8 cellular contexts compared by ENCODE assay signal in the genomic region with DNA sequence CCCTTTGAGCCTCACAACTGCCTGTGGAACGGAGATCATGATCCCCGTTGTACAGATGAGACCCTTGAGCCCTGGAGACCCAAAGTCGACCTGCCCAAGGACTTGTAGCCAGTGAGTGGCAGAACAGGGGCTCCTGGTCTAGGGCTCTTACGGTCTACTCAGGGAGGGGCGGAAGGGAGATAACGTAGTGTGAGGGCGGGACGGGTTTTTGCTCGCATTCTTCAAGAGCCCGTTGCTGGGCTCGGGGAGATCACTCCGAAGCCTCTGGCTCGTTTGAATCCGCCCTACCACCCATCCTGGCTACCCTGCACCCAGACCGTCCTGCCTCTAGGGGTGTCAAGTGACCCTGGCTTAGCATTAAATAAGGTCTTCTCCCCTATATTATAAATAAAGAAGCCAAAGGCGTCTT. TPM values are rescaled to one million over a fixed set of nuclear protein-coding genes. Genes with fewer than 3 reads are reported as not detected.
DNase-seq lines count a peak whose midpoint lies in the region; ATAC-seq and TF ChIP-seq lines count a peak whose summit lies in the region.

No MANE protein-coding gene starts in this region.

- H3K27ac Mint-ChIP-seq in CD14-positive monocyte = peak overlapping the region; percentile 85 to 95 (median 90)

- no peak for DNase-seq in CD14-positive monocyte (ENCODE audit: low spot score)
- peak; percentile 69 for DNase-seq in HT-29 (ENCODE audit: low spot score)
- DNase-seq in T-helper 1 cell = peak in 4 of 5 donors; percentile 20 to 64 (median 32)
- peak in 14 of 61 donors; percentile 23 to 70 (median 54) for DNase-seq in caudate nucleus (lab: John Stamatoyannopoulos, UW)
- DNase-seq in kidney epithelial cell (ENCODE audit: low read depth) = no peak
- DNase-seq in stimulated activated CD4-positive, alpha-beta T cell treated with anti-CD3 and anti-CD28 coated beads, Interleukin-2, amount 100 ng/mL, for 24 hours = peak; percentile 34 to 36
- no peak for DNase-seq in NCI-H187 treated with DMSO at 0.1 percent for 48 hours (lab: John Stamatoyannopoulos, UW)

- H3K4me1 Mint-ChIP-seq in CD14-positive monocyte = peaks cover 56% of the 10 kb centered on the region

- no peak for TF ChIP-seq CTCF in CD14-positive monocyte (IDR thresholded peaks at IDR 0.05)
- TF ChIP-seq CTCF in kidney epithelial cell (IDR thresholded peaks at IDR 0.05; ENCODE audit: insufficient read depth, low read length, poor library complexity, severe bottlenecking) = peak; percentile 5

- H3K27me3 Mint-ChIP-seq in CD14-positive monocyte (ENCODE audit: low read depth in 3 of 3) = peaks cover 5 to 14% (median 9%) of the 10 kb centered on the region in 3 donors

- peak overlapping the region; percentile 95 for H3K4me3 ChIP-seq in kidney epithelial cell (ENCODE audit: low read depth, low read length)

- peak; percentile 6 for ATAC-seq in GM19328 (IDR thresholded peaks at IDR 0.05; ENCODE audit: unreplicated experiment)

- H3K36me3 ChIP-seq in kidney epithelial cell (ENCODE audit: control insufficient read depth, insufficient read depth, low read length) = no peaks in the 10 kb centered on the region

- peak overlapping the region; percentile 85 for H3K27ac ChIP-seq in caudate nucleus (ENCODE audit: low read depth, low read length)

- H3K36me3 Mint-ChIP-seq in CD14-positive monocyte = peaks cover 8 to 17% of the 10 kb centered on the region in 2 donors

- peaks cover 3% of the 10 kb centered on the region for H3K27me3 ChIP-seq in kidney epithelial cell (ENCODE audit: control insufficient read depth, insufficient read depth, low read length)

- intact Hi-C loops in CD14-positive monocyte (cut with micrococcal nuclease) = loop anchor here (5.0 kb wide), 3 partner anchors 41 to 274 kb away; partner anchors contain the start of genes PEX16 (in 2 of the 2), PHF21A (in 1 of the 2) and SLC35C1 (in 1 of the 2)

- peak overlapping the region; percentile 85 to 86 for H3K4me3 Mint-ChIP-seq in CD14-positive monocyte

- H3K9me3 Mint-ChIP-seq in CD14-positive monocyte = no peaks in the 10 kb centered on the region

RNA-seq across cellular contexts. Expression of gene CRY2, which starts 0.6 kb away (rescaled TPM):
- polyA plus RNA-seq in CD14-positive monocyte = 1 to 10 TPM; 5.1 to 7.2 TPM
- 24.0 and 28.6 TPM in 2 replicates for total RNA-seq in HT-29 (2014; rRNA removed; shearing (Covaris generic))
- 8.5 and 9.1 TPM in 2 replicates for total RNA-seq in kidney epithelial cell

RNA-seq across cellular contexts. Expression of gene MAPK8IP1, which starts 37.5 kb away (rescaled TPM):
- polyA plus RNA-seq in CD14-positive monocyte = not detected
- 2.9 and 4.0 TPM in 2 replicates for total RNA-seq in HT-29 (2014; rRNA removed; shearing (Covaris generic))
- total RNA-seq in kidney epithelial cell = 13.2 and 14.8 TPM in 2 replicates

RNA-seq across cellular contexts. Expression of gene SLC35C1, which starts 43.0 kb away (rescaled TPM):
- 10 to 100 TPM; 12.8 to 14.0 TPM for polyA plus RNA-seq in CD14-positive monocyte
- total RNA-seq in HT-29 (2014; rRNA removed; shearing (Covaris generic)) = 28.3 and 37.2 TPM in 2 replicates
- 19.8 and 25.4 TPM in 2 replicates for total RNA-seq in kidney epithelial cell

RNA-seq across cellular contexts. Expression of gene FREY1, which starts 59.2 kb away (rescaled TPM):
- not detected for polyA plus RNA-seq in CD14-positive monocyte
- total RNA-seq in HT-29 (2014; rRNA removed; shearing (Covaris generic)) = 0.31 and 1.7 TPM in 2 replicates
- total RNA-seq in kidney epithelial cell = not detected in 2 replicates

Comparison
In these comparisons a context has a peak if more than half of its experiments do, and no peak if none do; other contexts are left out.
1. DNase-seq: peak in HT-29 (single experiment), T-helper 1 cell (4 of 5) and stimulated activated CD4-positive, alpha-beta T cell treated with anti-CD3 and anti-CD28 coated beads, Interleukin-2, amount 100 ng/mL, for 24 hours (2 of 2); none in CD14-positive monocyte (single experiment), kidney epithelial cell (single experiment) and NCI-H187 treated with DMSO at 0.1 percent for 48 hours (single experiment).